25 cellular contexts compared by ENCODE assay signal in genomic region chr4:147786531-147786930, GRCh38. TPM values are rescaled to one million over a fixed set of nuclear protein-coding genes. Genes with fewer than 3 reads are reported as not detected.
DNase-seq lines count a peak whose midpoint lies in the region; ATAC-seq and TF ChIP-seq lines count a peak whose summit lies in the region.
"Had no signal": no experiment of that assay in that cellular context is flagged by ENCODE, and none has a peak within 500 bp of the region (broad histone marks: within the 10 kb centered on the region; RNA-seq: fewer than 3 reads in every experiment).

No MANE protein-coding gene starts in this region.

- peaks cover 33% of the 10 kb centered on the region for H3F3A ChIP-seq in neural progenitor cell (ENCODE audit: low read depth)

- peaks cover 16% of the 10 kb centered on the region for H4K20me1 ChIP-seq in neural progenitor cell (ENCODE audit: low read depth)
- H4K20me1 ChIP-seq: BLaER1 had no signal

- no peaks in the 10 kb centered on the region for H3K27me3 Mint-ChIP-seq in stimulated activated naive CD8-positive, alpha-beta T cell treated with anti-CD3 and anti-CD28 coated beads, Interleukin-15, amount 100 ng/mL, for 72 hours
- H3K27me3 Mint-ChIP-seq in neural progenitor cell (ENCODE audit: insufficient read depth, low read depth) = no peaks in the 10 kb centered on the region
- H3K27me3 Mint-ChIP-seq in activated T-helper 1 cell treated with anti-CD3 and anti-CD28 coated beads, Interleukin-12 subunit alpha, Interleukin-12 subunit beta, Interleukin-2, Interleukin-4 antibody, amounts not matched to agents 30 ng/mL and 10 ng/mL and 1 ng/mL, durations not matched to agents 14 hours and 24 hours and 36 hours (ENCODE audit: insufficient read depth) = peaks cover 2% of the 10 kb centered on the region
- H3K27me3 Mint-ChIP-seq: activated CD8-positive, alpha-beta memory T cell treated with anti-CD3 and anti-CD28 coated beads, Interleukin-2, amount 10 ng/mL, durations not matched to agents 7 days and 5 days; activated naive CD8-positive, alpha-beta T cell treated with anti-CD3 and anti-CD28 coated beads, Interleukin-2, amount 50 U/mL, for 24 hours had no signal

- no peak overlapping the region for H2AFZ ChIP-seq in neural progenitor cell (replicated peaks)

- H3K4me1 ChIP-seq in neural progenitor cell (peaks cover 30% of the 10 kb centered on the region), aorta (ENCODE audit: control insufficient read depth in 1 of 2, insufficient read depth in 2 of 2, low read length in 2 of 2) (peaks cover 4 to 9% of the 10 kb centered on the region in 2 donors)

- H3K27me3 ChIP-seq in neural progenitor cell = no peaks in the 10 kb centered on the region
- no peaks in the 10 kb centered on the region for H3K27me3 ChIP-seq in aorta (ENCODE audit: control insufficient read depth in 1 of 2, insufficient read depth in 2 of 2, low read length in 1 of 2)
- H3K27me3 ChIP-seq: BLaER1, breast epithelium, dorsolateral prefrontal cortex, MG63, SJSA1 had no signal

- 78% methylated on average over 2 of the region's 2 CpGs for WGBS in aorta, 2 donors

- peak overlapping the region; percentile 37 for H3K4me2 ChIP-seq in neural progenitor cell
- H3K4me2 ChIP-seq: BLaER1 had no signal

- H3K79me2 ChIP-seq in neural progenitor cell (ENCODE audit: low read depth) = peaks cover 15% of the 10 kb centered on the region

- TF ChIP-seq CTCF in neural progenitor cell (IDR thresholded peaks at IDR 0.05) = no peak

- H3K27ac Mint-ChIP-seq in stimulated activated naive CD8-positive, alpha-beta T cell treated with anti-CD3 and anti-CD28 coated beads, Interleukin-15, amount 100 ng/mL, for 72 hours = no peak overlapping the region
- H3K27ac Mint-ChIP-seq in neural progenitor cell = peak overlapping the region; percentile 70
- H3K27ac Mint-ChIP-seq in activated T-helper 1 cell treated with anti-CD3 and anti-CD28 coated beads, Interleukin-12 subunit alpha, Interleukin-12 subunit beta, Interleukin-2, Interleukin-4 antibody, amounts not matched to agents 30 ng/mL and 10 ng/mL and 1 ng/mL, durations not matched to agents 14 hours and 24 hours and 36 hours = no peak overlapping the region
- H3K27ac Mint-ChIP-seq: activated CD8-positive, alpha-beta memory T cell treated with anti-CD3 and anti-CD28 coated beads, Interleukin-2, amount 10 ng/mL, durations not matched to agents 7 days and 5 days; activated naive CD8-positive, alpha-beta T cell treated with anti-CD3 and anti-CD28 coated beads, Interleukin-2, amount 50 U/mL, for 24 hours; IgD-negative memory B cell had no signal

- H3K9me3 ChIP-seq in neural progenitor cell (ENCODE audit: low read depth) (no peaks in the 10 kb centered on the region), aorta (ENCODE audit: control insufficient read depth, low read length) (no peaks in the 10 kb centered on the region)
- H3K9me3 ChIP-seq: BLaER1, breast epithelium, MG63, SJSA1 had no signal

- peaks cover 35% of the 10 kb centered on the region for H3K4me1 Mint-ChIP-seq in stimulated activated naive CD8-positive, alpha-beta T cell treated with anti-CD3 and anti-CD28 coated beads, Interleukin-15, amount 100 ng/mL, for 72 hours
- peaks cover 42% of the 10 kb centered on the region for H3K4me1 Mint-ChIP-seq in neural progenitor cell
- peaks cover 30% of the 10 kb centered on the region for H3K4me1 Mint-ChIP-seq in activated T-helper 1 cell treated with anti-CD3 and anti-CD28 coated beads, Interleukin-12 subunit alpha, Interleukin-12 subunit beta, Interleukin-2, Interleukin-4 antibody, amounts not matched to agents 30 ng/mL and 10 ng/mL and 1 ng/mL, durations not matched to agents 14 hours and 24 hours and 36 hours (ENCODE audit: low read depth)
- H3K4me1 Mint-ChIP-seq: IgD-negative memory B cell had no signal

- intact Hi-C loops in Right ventricle myocardium superior (cut with DNase I) = no loop called here
- intact Hi-C loops in aorta (cut with DNase I) = no loop called here
- intact Hi-C loops in activated T-helper 1 cell treated with anti-CD3 and anti-CD28 coated beads, Interleukin-12 subunit alpha, Interleukin-12 subunit beta, Interleukin-2, Interleukin-4 antibody, amounts not matched to agents 30 ng/mL and 10 ng/mL and 1 ng/mL, durations not matched to agents 14 hours and 24 hours and 36 hours (cut with micrococcal nuclease) = no loop called here

- H3K27ac ChIP-seq in neural progenitor cell (peak overlapping the region; percentile 39), aorta (ENCODE audit: low read depth in 1 of 2, low read length in 2 of 2) (no peak overlapping the region)
- H3K27ac ChIP-seq: BLaER1, SJSA1 had no signal

- H3K36me3 ChIP-seq in neural progenitor cell = no peaks in the 10 kb centered on the region
- no peaks in the 10 kb centered on the region for H3K36me3 ChIP-seq in aorta (ENCODE audit: control insufficient read depth in 1 of 2, insufficient read depth in 2 of 2, low read length in 1 of 2)
- H3K36me3 ChIP-seq: BLaER1, breast epithelium, MG63, SJSA1 had no signal

- no peak overlapping the region for H3K4me3 Mint-ChIP-seq in stimulated activated naive CD8-positive, alpha-beta T cell treated with anti-CD3 and anti-CD28 coated beads, Interleukin-15, amount 100 ng/mL, for 72 hours
- no peak overlapping the region for H3K4me3 Mint-ChIP-seq in neural progenitor cell
- H3K4me3 Mint-ChIP-seq in activated T-helper 1 cell treated with anti-CD3 and anti-CD28 coated beads, Interleukin-12 subunit alpha, Interleukin-12 subunit beta, Interleukin-2, Interleukin-4 antibody, amounts not matched to agents 30 ng/mL and 10 ng/mL and 1 ng/mL, durations not matched to agents 14 hours and 24 hours and 36 hours = no peak overlapping the region
- H3K4me3 Mint-ChIP-seq: activated CD8-positive, alpha-beta memory T cell treated with anti-CD3 and anti-CD28 coated beads, Interleukin-2, amount 10 ng/mL, durations not matched to agents 7 days and 5 days; activated naive CD8-positive, alpha-beta T cell treated with anti-CD3 and anti-CD28 coated beads, Interleukin-2, amount 50 U/mL, for 24 hours; IgD-negative memory B cell had no signal

- no peaks in the 10 kb centered on the region for H3K36me3 Mint-ChIP-seq in neural progenitor cell
- H3K36me3 Mint-ChIP-seq in activated T-helper 1 cell treated with anti-CD3 and anti-CD28 coated beads, Interleukin-12 subunit alpha, Interleukin-12 subunit beta, Interleukin-2, Interleukin-4 antibody, amounts not matched to agents 30 ng/mL and 10 ng/mL and 1 ng/mL, durations not matched to agents 14 hours and 24 hours and 36 hours (ENCODE audit: low read depth) = no peaks in the 10 kb centered on the region
- H3K36me3 Mint-ChIP-seq: activated CD8-positive, alpha-beta memory T cell treated with anti-CD3 and anti-CD28 coated beads, Interleukin-2, amount 10 ng/mL, durations not matched to agents 7 days and 5 days; IgD-negative memory B cell had no signal

- H3K9ac ChIP-seq in neural progenitor cell = no peak overlapping the region
- H3K9ac ChIP-seq: BLaER1 had no signal

- peak; percentile 23 for ATAC-seq in stimulated activated naive CD8-positive, alpha-beta T cell treated with anti-CD3 and anti-CD28 coated beads, Interleukin-15, Interleukin-2, amounts not matched to agents 100 U/mL and 50 U/mL, for 24 hours
- ATAC-seq in stimulated activated naive CD8-positive, alpha-beta T cell treated with anti-CD3 and anti-CD28 coated beads, Interleukin-15, amount 100 ng/mL, for 72 hours = no peak
- ATAC-seq in Right ventricle myocardium superior (ENCODE audit: poor library complexity) (peak; percentile 9), aorta (ENCODE audit: low FRiP score) (peak; percentile 5), HG02973 (IDR thresholded peaks at IDR 0.05; ENCODE audit: unreplicated experiment) (no peak)
- ATAC-seq: activated CD8-positive, alpha-beta memory T cell treated with anti-CD3 and anti-CD28 coated beads, Interleukin-2, amount 10 ng/mL, durations not matched to agents 7 days and 5 days; left lobe of liver had no signal

- no peaks in the 10 kb centered on the region for H3K9me3 Mint-ChIP-seq in stimulated activated naive CD8-positive, alpha-beta T cell treated with anti-CD3 and anti-CD28 coated beads, Interleukin-15, amount 100 ng/mL, for 72 hours
- no peaks in the 10 kb centered on the region for H3K9me3 Mint-ChIP-seq in neural progenitor cell
- no peaks in the 10 kb centered on the region for H3K9me3 Mint-ChIP-seq in activated T-helper 1 cell treated with anti-CD3 and anti-CD28 coated beads, Interleukin-12 subunit alpha, Interleukin-12 subunit beta, Interleukin-2, Interleukin-4 antibody, amounts not matched to agents 30 ng/mL and 10 ng/mL and 1 ng/mL, durations not matched to agents 14 hours and 24 hours and 36 hours
- H3K9me3 Mint-ChIP-seq: activated naive CD8-positive, alpha-beta T cell treated with anti-CD3 and anti-CD28 coated beads, Interleukin-2, amount 50 U/mL, for 24 hours; IgD-negative memory B cell had no signal

- DNase-seq in stimulated activated naive CD8-positive, alpha-beta T cell treated with anti-CD3 and anti-CD28 coated beads, Interleukin-15, Interleukin-2, amounts not matched to agents 100 U/mL and 50 U/mL, for 24 hours = no peak
- DNase-seq in stimulated activated naive CD8-positive, alpha-beta T cell treated with anti-CD3 and anti-CD28 coated beads, Interleukin-15, amount 100 ng/mL, for 72 hours = no peak
- no peak for DNase-seq in Right ventricle myocardium superior
- no peak for DNase-seq in neural progenitor cell (ENCODE audit: low spot score)
- DNase-seq in aorta = no peak
- no peak for DNase-seq in activated T-helper 1 cell treated with anti-CD3 and anti-CD28 coated beads, Interleukin-12 subunit alpha, Interleukin-12 subunit beta, Interleukin-2, Interleukin-4 antibody, amounts not matched to agents 30 ng/mL and 10 ng/mL and 1 ng/mL, durations not matched to agents 14 hours and 24 hours and 36 hours (ENCODE audit: low spot score)
- DNase-seq in pons (ENCODE audit: low spot score) = no peak
- DNase-seq: activated CD8-positive, alpha-beta memory T cell treated with anti-CD3 and anti-CD28 coated beads, Interleukin-2, amount 10 ng/mL, durations not matched to agents 7 days and 5 days; activated effector memory CD4-positive, alpha-beta T cell treated with Interleukin-2 at 50 U/mL for 16 hours; activated naive CD8-positive, alpha-beta T cell treated with anti-CD3 and anti-CD28 coated beads, Interleukin-2, amount 50 U/mL, for 24 hours; erythroblast; GOT3; NCI-H2171; NCI-H774; OCI-M1; stimulated activated CD4-positive, alpha-beta T cell treated with anti-CD3 and anti-CD28 coated beads, Interleukin-2, amount 100 ng/mL, for 24 hours; T1000 had no signal

- no peak overlapping the region for H3K4me3 ChIP-seq in neural progenitor cell
- no peak overlapping the region for H3K4me3 ChIP-seq in aorta (ENCODE audit: low read length in 2 of 2)
- H3K4me3 ChIP-seq: BLaER1, breast epithelium, dorsolateral prefrontal cortex, MG63, SJSA1 had no signal

RNA-seq across cellular contexts. Expression of gene ARHGAP10, which starts 54.6 kb away (rescaled TPM):
- total RNA-seq in Right ventricle myocardium superior (64.0 TPM), neural progenitor cell (ENCODE audit: low replicate concordance) (20.2 and 20.3 TPM in 2 replicates), aorta (10 to 100 TPM; 57.3 to 94.5 TPM)
- polyA plus RNA-seq in aorta = 10 to 100 TPM; 47.3 to 69.7 TPM
- total RNA-seq in activated T-helper 1 cell treated with anti-CD3 and anti-CD28 coated beads, Interleukin-12 subunit alpha, Interleukin-12 subunit beta, Interleukin-2, Interleukin-4 antibody, amounts not matched to agents 30 ng/mL and 10 ng/mL and 1 ng/mL, durations not matched to agents 14 hours and 24 hours and 36 hours = 7.4 and 8.6 TPM in 2 replicates

Comparison
In these comparisons a context has a peak if more than half of its experiments do, and no peak if none do; other contexts are left out.
1. ATAC-seq: peak in stimulated activated naive CD8-positive, alpha-beta T cell treated with anti-CD3 and anti-CD28 coated beads, Interleukin-15, Interleukin-2, amounts not matched to agents 100 U/mL and 50 U/mL, for 24 hours (single experiment), Right ventricle myocardium superior (single experiment) and aorta (single experiment); none in stimulated activated naive CD8-positive, alpha-beta T cell treated with anti-CD3 and anti-CD28 coated beads, Interleukin-15, amount 100 ng/mL, for 72 hours (single experiment) and HG02973 (single experiment).